17 cellular contexts compared by ENCODE assay signal in genomic region chr21:42969193-42969600, GRCh38. TPM values are rescaled to one million over a fixed set of nuclear protein-coding genes. Genes with fewer than 3 reads are reported as not detected.
A peak's percentile ranks its signal among the peaks of the same experiment; 100 is the strongest.
DNase-seq lines count a peak whose midpoint lies in the region; ATAC-seq and TF ChIP-seq lines count a peak whose summit lies in the region.
"Had no signal": no experiment of that assay in that cellular context is flagged by ENCODE, and none has a peak within 500 bp of the region (broad histone marks: within the 10 kb centered on the region; RNA-seq: fewer than 3 reads in every experiment).

No MANE protein-coding gene starts in this region.

- no peaks in the 10 kb centered on the region for H3K9me3 Mint-ChIP-seq in Caco-2 (ENCODE audit: unreplicated experiment)
- no peaks in the 10 kb centered on the region for H3K9me3 Mint-ChIP-seq in endodermal cell
- no peaks in the 10 kb centered on the region for H3K9me3 Mint-ChIP-seq in progenitor cell of endocrine pancreas (ENCODE audit: low read depth)
- H3K9me3 Mint-ChIP-seq: CD4-positive, alpha-beta memory T cell had no signal

- H3K4me1 ChIP-seq in Caco-2 (peaks cover 59% of the 10 kb centered on the region), HEK293 (ENCODE audit: control insufficient read depth, insufficient read depth, low read length) (no peaks in the 10 kb centered on the region; the same call in 1 of the 2 replicates), endodermal cell (ENCODE audit: control insufficient read depth, insufficient read depth, low read length) (peaks cover 17% of the 10 kb centered on the region)

- BruUV-seq in Caco-2 (replicated peaks; lab: Mats Ljungman, UMichigan): no TSS peak

- H3K4me3 ChIP-seq in Caco-2 (ENCODE audit: low read depth, low read length) (no peak overlapping the region), HEK293 (ENCODE audit: low read depth, low read length) (no peak overlapping the region), endodermal cell (ENCODE audit: low read length) (no peak overlapping the region)
- H3K4me3 ChIP-seq: GM12878 had no signal

- DNase-seq in Caco-2: peak; percentile 59 to 74
- DNase-seq in endodermal cell: no peak
- DNase-seq in progenitor cell of endocrine pancreas (ENCODE audit: low spot score, unreplicated experiment): no peak
- no peak for DNase-seq in SHP77 (lab: John Stamatoyannopoulos, UW)
- no peak for DNase-seq in NCI-H774 (lab: John Stamatoyannopoulos, UW)
- DNase-seq: Calu3; CD4-positive, alpha-beta memory T cell; NCI-H187; NCI-H2107; NCI-H510A treated with DMSO at 0.1 percent for 48 hours; SIG-M5 had no signal

- H3K27me3 Mint-ChIP-seq in Caco-2 (ENCODE audit: insufficient read depth, unreplicated experiment) (no peaks in the 10 kb centered on the region), endodermal cell (ENCODE audit: insufficient read depth) (no peaks in the 10 kb centered on the region), progenitor cell of endocrine pancreas (no peaks in the 10 kb centered on the region)
- H3K27me3 Mint-ChIP-seq: CD4-positive, alpha-beta memory T cell had no signal

- H3K9ac ChIP-seq in endodermal cell (ENCODE audit: extremely low read depth, low read length, poor library complexity, severe bottlenecking): no peak overlapping the region

- CTCF ChIA-PET in Caco-2 (lab: Charles Lee) (interaction anchor here (0.7 kb wide), 1 partner anchor 46 kb away, joined by 4 read pairs; no protein-coding TSS in a partner anchor), HEK293 (lab: Yijun Ruan, JAX) (no interaction called here)

- H3K36me3 Mint-ChIP-seq in Caco-2 (ENCODE audit: insufficient read depth, unreplicated experiment) (peaks cover 54% of the 10 kb centered on the region), endodermal cell (ENCODE audit: low read depth) (no peaks in the 10 kb centered on the region), progenitor cell of endocrine pancreas (ENCODE audit: insufficient read depth) (no peaks in the 10 kb centered on the region)
- H3K36me3 Mint-ChIP-seq: CD4-positive, alpha-beta memory T cell had no signal

- H3K27ac Mint-ChIP-seq in Caco-2 (ENCODE audit: unreplicated experiment): peak overlapping the region; percentile 97
- peak overlapping the region; percentile 94 for H3K27ac Mint-ChIP-seq in endodermal cell
- H3K27ac Mint-ChIP-seq in progenitor cell of endocrine pancreas: peak overlapping the region; percentile 81
- H3K27ac Mint-ChIP-seq: CD4-positive, alpha-beta memory T cell had no signal

- H3K36me3 ChIP-seq in Caco-2 (ENCODE audit: control insufficient read depth, insufficient read depth, low read length): no peaks in the 10 kb centered on the region
- H3K36me3 ChIP-seq in HEK293 (ENCODE audit: control insufficient read depth in 2 of 2, insufficient read depth in 1 of 2, low read length in 2 of 2): no peaks in the 10 kb centered on the region
- no peaks in the 10 kb centered on the region for H3K36me3 ChIP-seq in endodermal cell (ENCODE audit: control insufficient read depth, insufficient read depth, low read length)

- POLR2A ChIA-PET in Caco-2 (lab: Charles Lee): interaction anchor here (0.5 to 1.0 kb wide), 2 partner anchors 14 to 722 kb away, joined by 3 to 10 read pairs; no protein-coding TSS in a partner anchor
- POLR2A ChIA-PET in HEK293 (lab: Yijun Ruan, JAX): interaction anchor here (0.6 to 1.1 kb wide), 3 partner anchors 14 to 642 kb away, joined by 3 read pairs; partner anchors contain the start of gene NDUFV3

- no peak for ATAC-seq in GM18861 (IDR thresholded peaks at IDR 0.05; ENCODE audit: unreplicated experiment)
- ATAC-seq: GM12878, SK-N-SH treated with all-trans-retinoic acid at 6 μM for 48 hours had no signal

- intact Hi-C loops in Caco-2 (cut with micrococcal nuclease; ENCODE audit: unreplicated experiment): loop anchor here (1.0 kb wide), 1 partner anchor 32 kb away; no protein-coding TSS in a partner anchor

- H3K4me3 Mint-ChIP-seq in Caco-2 (ENCODE audit: unreplicated experiment) (peak overlapping the region; percentile 50), endodermal cell (no peak overlapping the region), progenitor cell of endocrine pancreas (ENCODE audit: low read depth) (no peak overlapping the region)
- H3K4me3 Mint-ChIP-seq: CD4-positive, alpha-beta memory T cell had no signal

- H3K9me3 ChIP-seq in Caco-2 (no peaks in the 10 kb centered on the region), HEK293 (ENCODE audit: control insufficient read depth, insufficient read depth, low read depth, low read length) (no peaks in the 10 kb centered on the region), endodermal cell (ENCODE audit: control insufficient read depth, low read length) (no peaks in the 10 kb centered on the region)

- WGBS in endodermal cell (ENCODE audit: insufficient coverage in 1 of 2, insufficient read length in 1 of 2), 2 experiments: 61 to 83% methylated on average over 5 to 6 of the region's 6 CpGs

- peaks cover 20% of the 10 kb centered on the region for H3K4me1 Mint-ChIP-seq in Caco-2 (ENCODE audit: low read depth, unreplicated experiment)
- peaks cover 33% of the 10 kb centered on the region for H3K4me1 Mint-ChIP-seq in endodermal cell
- H3K4me1 Mint-ChIP-seq in progenitor cell of endocrine pancreas (ENCODE audit: low read depth): peaks cover 22% of the 10 kb centered on the region

- TF ChIP-seq CTCF in Caco-2 (IDR thresholded peaks at IDR 0.05; ENCODE audit: insufficient read depth in 1 of 2, low read depth in 1 of 2, low read length in 1 of 2, severe bottlenecking in 1 of 2, unreplicated experiment in 1 of 2): no peak
- no peak for TF ChIP-seq CTCF in HEK293 (tag by site-specific recombination; IDR thresholded peaks at IDR 0.05)
- TF ChIP-seq CTCF in endodermal cell (conservative IDR thresholded peaks at IDR 0.05): no peak
- no peak for TF ChIP-seq CTCF in progenitor cell of endocrine pancreas (IDR thresholded peaks at IDR 0.05; ENCODE audit: unreplicated experiment)

- H3K27me3 ChIP-seq in Caco-2 (replicated peaks; ENCODE audit: control insufficient read depth, insufficient read depth, low read length): no peaks in the 10 kb centered on the region
- H3K27me3 ChIP-seq in endodermal cell (ENCODE audit: control insufficient read depth, insufficient read depth, low read length, poor library complexity, severe bottlenecking): no peaks in the 10 kb centered on the region

- no peak overlapping the region for H3K27ac ChIP-seq in HEK293 (ENCODE audit: extremely low read depth, low read depth, low read length)
- H3K27ac ChIP-seq in endodermal cell (ENCODE audit: low read depth, low read length): no peak overlapping the region

TF ChIP-seq in HEK293, 187 proteins besides CTCF, POLR2A, EP300 and RAD21 (continues in another document):
- 0 out of 2 replicates have a peak, but pooled peaks have one; percentile 31 for TF ChIP-seq PRDM10 (tag by site-specific recombination; IDR thresholded peaks at IDR 0.05)
- TF ChIP-seq ZNF639 (tag by site-specific recombination; IDR thresholded peaks at IDR 0.05): no peak

RNA-seq across cellular contexts. Expression of gene PKNOX1, which starts 5.2 kb away (rescaled TPM):
- total RNA-seq in Caco-2 (2022): 10.7 TPM in 2 replicates
- total RNA-seq in endodermal cell: 10 to 100 TPM; 25.9 to 29.9 TPM
- 18.6 TPM for polyA plus RNA-seq in endodermal cell (2013, experiment 1 of 2)
- polyA plus RNA-seq in endodermal cell (2013, experiment 2 of 2): 17.6 TPM
- 27.7 and 30.1 TPM in 2 replicates for total RNA-seq in progenitor cell of endocrine pancreas

RNA-seq across cellular contexts. Expression of gene ERVH48-1, which starts 43.8 kb away (rescaled TPM):
- total RNA-seq in Caco-2 (2022): 37.9 and 47.7 TPM in 2 replicates
- total RNA-seq in endodermal cell: 100 to 1,000 TPM in 1 of 2 donors, 10 to 100 TPM in 1; 34.0 to 186 TPM
- 15.1 TPM for polyA plus RNA-seq in endodermal cell (2013, experiment 1 of 2)
- 15.2 TPM for polyA plus RNA-seq in endodermal cell (2013, experiment 2 of 2)
- 0.91 and 1.5 TPM in 2 replicates for total RNA-seq in progenitor cell of endocrine pancreas
- total RNA-seq: Calu3; CD4-positive, alpha-beta memory T cell; GM12878; RPMI7951 had no signal
- polyA plus RNA-seq: BJ; CD4-positive, alpha-beta memory T cell had no signal

Comparison
In these comparisons a context has a peak if more than half of its experiments do, and no peak if none do; other contexts are left out.
1. DNase-seq: peak in Caco-2 (2 of 2); none in endodermal cell (single experiment), progenitor cell of endocrine pancreas (single experiment), SHP77 (0 of 2) and NCI-H774 (single experiment).
2. RNA of gene ERVH48-1, which starts 43.8 kb away (total RNA-seq): 34.0 to 186 TPM in endodermal cell and 37.9 to 47.7 TPM in Caco-2; 0.91 to 1.5 TPM in progenitor cell of endocrine pancreas; every median in the first group is over 10 times any median in the second.
3. Peak in every context shown above with its lines, with median percentiles within 50 percentile points of each other: H3K27ac Mint-ChIP-seq.